In the genomic region with DNA sequence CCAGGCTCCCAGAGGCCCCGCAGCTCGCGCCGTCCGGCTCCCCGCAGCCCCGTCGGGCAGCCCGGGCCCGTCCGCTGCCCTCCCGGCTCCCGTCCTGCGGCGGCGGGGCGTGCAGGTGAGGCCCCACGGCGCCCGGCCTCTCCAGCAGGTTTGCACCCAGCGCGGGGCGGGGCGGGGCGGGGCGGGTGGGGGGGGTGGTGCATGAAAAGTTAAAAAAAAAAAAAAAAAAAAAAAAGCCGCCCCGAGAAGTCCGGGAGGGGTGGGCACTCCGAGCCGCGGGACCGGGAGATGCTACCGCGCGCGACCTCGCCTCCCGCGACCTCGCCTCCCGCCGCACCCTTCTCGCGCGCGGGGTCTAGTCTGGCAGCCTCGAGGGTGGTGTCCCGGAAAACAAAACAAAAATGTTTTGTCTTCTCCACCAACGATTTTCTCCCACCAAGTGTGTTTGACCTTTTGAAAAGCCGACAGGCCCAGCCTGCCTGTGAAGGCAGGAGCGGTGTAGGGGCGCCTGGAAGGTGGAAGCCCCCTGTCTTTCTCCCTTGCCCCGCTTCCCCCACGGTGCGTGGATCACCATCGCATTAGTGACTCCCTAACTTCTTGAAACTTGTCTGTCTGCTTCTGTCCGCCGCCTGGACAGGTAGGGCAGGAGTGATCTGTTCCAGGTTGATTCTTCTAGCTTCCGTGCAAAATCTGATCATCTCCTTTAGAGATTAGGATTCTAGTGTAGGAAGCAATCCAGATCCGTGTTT, we compare ENCODE assay signal across 9 cellular contexts. TPM values are rescaled to one million over a fixed set of nuclear protein-coding genes. Genes with fewer than 3 reads are reported as not detected.
A peak's percentile ranks its signal among the peaks of the same experiment; 100 is the strongest.
DNase-seq lines count a peak whose midpoint lies in the region; ATAC-seq, FAIRE-seq and TF ChIP-seq lines count a peak whose summit lies in the region.
"Had no signal": no experiment of that assay in that cellular context is flagged by ENCODE, and none has a peak within 500 bp of the region (broad histone marks: within the 10 kb centered on the region; RNA-seq: fewer than 3 reads in every experiment).

No MANE protein-coding gene starts in this region.

- H3K4me1 ChIP-seq in subcutaneous abdominal adipose tissue (ENCODE audit: control insufficient read depth in 5 of 5, insufficient read depth in 5 of 5, low read length in 5 of 5): peaks cover 1 to 20% (median 18%) of the 10 kb centered on the region in 5 donors

- no peaks in the 10 kb centered on the region for H3K9me3 ChIP-seq in subcutaneous abdominal adipose tissue (ENCODE audit: control insufficient read depth in 5 of 5, low read length in 5 of 5)

- DNase-seq in G401 (ENCODE audit: low spot score) (peak; percentile 52), astrocyte of the hippocampus (ENCODE audit: low read depth, low spot score) (peak; percentile 29), kidney epithelial cell (ENCODE audit: low read depth) (no peak), D721Med (ENCODE audit: insufficient read length, low spot score) (no peak), NCI-H128 (lab: John Stamatoyannopoulos, UW; ENCODE audit: unreplicated experiment) (no peak)
- no peak for DNase-seq in Jurkat, Clone E6-1 (ENCODE audit: low read depth, low spot score)

- no peak for FAIRE-seq in D721Med (lab: Jason Lieb, UNC)

- no peak for ATAC-seq in HG03139 (IDR thresholded peaks at IDR 0.05; ENCODE audit: unreplicated experiment)

- H3K27me3 ChIP-seq in kidney epithelial cell (ENCODE audit: control insufficient read depth, insufficient read depth, low read length) (no peaks in the 10 kb centered on the region), subcutaneous abdominal adipose tissue (ENCODE audit: control insufficient read depth in 5 of 5, insufficient read depth in 4 of 5, low read length in 5 of 5) (peaks cover 0 to 3% (median 0%) of the 10 kb centered on the region in 5 donors)

- H3K9ac ChIP-seq in subcutaneous abdominal adipose tissue (ENCODE audit: low read length in 5 of 5): peak overlapping the region in 4 of 5 donors; percentile 41 to 75 (median 60)

- no peak for TF ChIP-seq CTCF in kidney epithelial cell (IDR thresholded peaks at IDR 0.05; ENCODE audit: insufficient read depth, low read length, poor library complexity, severe bottlenecking)
- no peak for TF ChIP-seq CTCF in D721Med (IDR thresholded peaks at IDR 0.05; ENCODE audit: insufficient read depth, missing control alignments)

- H3K27ac ChIP-seq in subcutaneous abdominal adipose tissue (ENCODE audit: low read depth, low read length): no peak overlapping the region

- in situ Hi-C loops in G401 (cut with HindIII; ENCODE audit: low sequenced_read_pairs): no loop called here

- no peaks in the 10 kb centered on the region for H3K36me3 ChIP-seq in kidney epithelial cell (ENCODE audit: control insufficient read depth, insufficient read depth, low read length)
- H3K36me3 ChIP-seq in subcutaneous abdominal adipose tissue (ENCODE audit: control insufficient read depth in 5 of 5, insufficient read depth in 5 of 5, low read length in 5 of 5): no peaks in the 10 kb centered on the region

- peak overlapping the region; percentile 86 for H3K4me3 ChIP-seq in Jurkat, Clone E6-1 (ENCODE audit: low read length)
- peak overlapping the region; percentile 79 for H3K4me3 ChIP-seq in kidney epithelial cell (ENCODE audit: low read depth, low read length)
- H3K4me3 ChIP-seq in subcutaneous abdominal adipose tissue (ENCODE audit: low read depth in 1 of 5, low read length in 5 of 5): peak overlapping the region; percentile 58 to 82 (median 76)

RNA-seq across cellular contexts. Expression of gene RCAN3, which starts 0.5 kb away (rescaled TPM):
- 7.6 and 16.7 TPM in 2 replicates for total RNA-seq in G401 (2014; rRNA removed; shearing (Covaris generic))
- 10.6 TPM for polyA plus RNA-seq in Jurkat, Clone E6-1 (2012; ENCODE audit: insufficient read depth, insufficient read length)
- 20.3 and 24.4 TPM in 2 replicates for total RNA-seq in kidney epithelial cell

RNA-seq across cellular contexts. Expression of gene NCMAP, which starts 52.7 kb away (rescaled TPM):
- not detected in 2 replicates for total RNA-seq in G401 (2014; rRNA removed; shearing (Covaris generic))
- not detected for polyA plus RNA-seq in Jurkat, Clone E6-1 (2012; ENCODE audit: insufficient read depth, insufficient read length)
- total RNA-seq in kidney epithelial cell: 1.2 and 1.5 TPM in 2 replicates
- total RNA-seq: T-helper 1 cell treated with Interleukin-12 subunit alpha and Interleukin-12 subunit beta and Interleukin-4 antibody, amounts not matched to agents 30 ng/mL and 1 ng/mL, for 36 hours had no signal

Comparison
In these comparisons a context has a peak if more than half of its experiments do, and no peak if none do; other contexts are left out.
1. DNase-seq: peak in G401 (single experiment) and astrocyte of the hippocampus (single experiment); none in Jurkat, Clone E6-1 (single experiment), kidney epithelial cell (single experiment), D721Med (single experiment) and NCI-H128 (single experiment).
2. Peak in every context shown above with its lines, with median percentiles within 50 percentile points of each other: H3K4me3 ChIP-seq.